In the genomic region with DNA sequence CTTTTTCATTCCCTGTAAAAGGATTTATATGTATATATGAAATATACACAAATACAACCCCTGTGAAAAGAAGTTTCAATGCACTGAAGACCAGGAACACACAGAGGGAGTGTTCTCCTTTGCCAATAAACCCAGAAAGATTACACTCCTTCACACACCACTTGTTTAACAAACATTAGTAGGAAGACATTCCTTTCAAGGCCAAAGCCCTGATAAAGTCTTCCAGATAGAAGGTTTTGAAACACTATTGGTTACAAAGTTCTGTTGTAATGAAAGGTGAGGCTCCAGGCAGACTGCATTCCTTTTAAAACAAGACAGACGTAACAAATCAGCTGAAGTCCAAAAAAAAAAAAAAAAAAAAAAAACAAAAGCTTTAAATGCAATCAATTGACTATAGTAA, we compare ENCODE assay signal across 24 cellular contexts.
"Had no signal": no experiment of that assay in that cellular context is flagged by ENCODE, and none has a peak within 500 bp of the region (broad histone marks: within the 10 kb centered on the region; RNA-seq: fewer than 3 reads in every experiment).

No MANE protein-coding gene starts in this region.

- H3K36me3 Mint-ChIP-seq: activated CD8-positive, alpha-beta memory T cell treated with anti-CD3 and anti-CD28 coated beads, Interleukin-2, amount 10 ng/mL, durations not matched to agents 7 days and 5 days; activated naive CD4-positive, alpha-beta T cell treated with anti-CD3 and anti-CD28 coated beads, Interleukin-2, amount 50 U/mL, for 72 hours; natural killer cell treated with Interleukin-12 subunit alpha and Interleukin-12 subunit beta and Interleukin-15 and Interleukin-18, amount 100 ng/mL, for 72 hours had no signal

- H3K9me3 ChIP-seq: esophagus muscularis mucosa, heart left ventricle, prostate gland, thoracic aorta, vagina had no signal

- H3K9me3 Mint-ChIP-seq: activated naive CD4-positive, alpha-beta T cell treated with anti-CD3 and anti-CD28 coated beads, Interleukin-2, amount 50 U/mL, for 72 hours; activated T-cell treated with anti-CD3 and anti-CD28 coated beads, Interleukin-2, amount 50 U/mL, for 4 hours; natural killer cell treated with Interleukin-12 subunit alpha and Interleukin-12 subunit beta and Interleukin-15 and Interleukin-18, amount 100 ng/mL, for 72 hours; stimulated activated naive CD8-positive, alpha-beta T cell treated with anti-CD3 and anti-CD28 coated beads, Interleukin-15, Interleukin-2, amounts not matched to agents 100 ng/mL and 50 ng/mL, for 24 hours; T-helper 2 cell treated with Interferon-gamma antibody and Interleukin-4, amounts not matched to agents 5 μg/mL and 100 μg/mL, for 36 hours had no signal

- ATAC-seq: activated CD8-positive, alpha-beta memory T cell treated with anti-CD3 and anti-CD28 coated beads, Interleukin-2, amount 10 ng/mL, durations not matched to agents 7 days and 5 days; activated naive CD4-positive, alpha-beta T cell treated with anti-CD3 and anti-CD28 coated beads, Interleukin-2, amount 50 U/mL, for 72 hours; activated T-cell treated with anti-CD3 and anti-CD28 coated beads, Interleukin-2, amount 50 U/mL, for 4 hours; foreskin keratinocyte; heart left ventricle; natural killer cell treated with Interleukin-12 subunit alpha and Interleukin-12 subunit beta and Interleukin-15 and Interleukin-18, amount 100 ng/mL, for 72 hours; sciatic nerve had no signal

- H3K36me3 ChIP-seq: prostate gland had no signal

- H3K4me3 ChIP-seq: esophagus muscularis mucosa, heart left ventricle, lung, prostate gland, thoracic aorta, vagina had no signal

- H3K4me1 Mint-ChIP-seq: activated CD8-positive, alpha-beta memory T cell treated with anti-CD3 and anti-CD28 coated beads, Interleukin-2, amount 10 ng/mL, durations not matched to agents 7 days and 5 days had no signal

- H3K27ac ChIP-seq: esophagus muscularis mucosa, foreskin keratinocyte, heart left ventricle, prostate gland, thoracic aorta, vagina had no signal

- H3K27me3 ChIP-seq: esophagus muscularis mucosa, foreskin keratinocyte, heart left ventricle, vagina had no signal

- H3K4me3 Mint-ChIP-seq: activated CD8-positive, alpha-beta memory T cell treated with anti-CD3 and anti-CD28 coated beads, Interleukin-2, amount 10 ng/mL, durations not matched to agents 7 days and 5 days; activated T-cell treated with anti-CD3 and anti-CD28 coated beads, Interleukin-2, amount 50 U/mL, for 4 hours; natural killer cell treated with Interleukin-12 subunit alpha and Interleukin-12 subunit beta and Interleukin-15 and Interleukin-18, amount 100 ng/mL, for 72 hours; stimulated activated naive CD8-positive, alpha-beta T cell treated with anti-CD3 and anti-CD28 coated beads, Interleukin-15, Interleukin-2, amounts not matched to agents 100 ng/mL and 50 ng/mL, for 24 hours; T-helper 2 cell treated with Interferon-gamma antibody and Interleukin-4, amounts not matched to agents 5 μg/mL and 100 μg/mL, for 36 hours had no signal

- FAIRE-seq: endometrium had no signal

- H3K4me1 ChIP-seq: esophagus muscularis mucosa, foreskin keratinocyte, prostate gland had no signal

- DNase-seq: activated CD4-positive, alpha-beta T cell treated with anti-CD3 and anti-CD28 coated beads, Interleukin-2, amount 50 U/mL, for 4 hours; activated CD4-positive, CD25-positive, alpha-beta regulatory T cell treated with anti-CD3 and anti-CD28 coated beads, Interleukin-2, amount 50 U/mL, for 72 hours; activated CD8-positive, alpha-beta memory T cell treated with anti-CD3 and anti-CD28 coated beads, Interleukin-2, amount 10 ng/mL, durations not matched to agents 7 days and 5 days; activated effector memory CD4-positive, alpha-beta T cell treated with anti-CD3 and anti-CD28 coated beads, Interleukin-2, amount 50 U/mL, for 16 hours; activated T-cell treated with anti-CD3 and anti-CD28 coated beads, Interleukin-2, amount 50 U/mL, for 4 hours; amygdala; foreskin keratinocyte; heart left ventricle; islet precursor cell; nucleus accumbens; stimulated activated CD4-positive, alpha-beta T cell treated with anti-CD3 and anti-CD28 coated beads, Interleukin-4, amount 100 ng/mL, for 1 hour; stimulated activated CD8-positive, alpha-beta memory T cell treated with anti-CD3 and anti-CD28 coated beads, Interleukin-4, amount 100 ng/mL, for 48 hours; SW 1271 had no signal

- H3K27me3 Mint-ChIP-seq: activated CD8-positive, alpha-beta memory T cell treated with anti-CD3 and anti-CD28 coated beads, Interleukin-2, amount 10 ng/mL, durations not matched to agents 7 days and 5 days; natural killer cell treated with Interleukin-12 subunit alpha and Interleukin-12 subunit beta and Interleukin-15 and Interleukin-18, amount 100 ng/mL, for 72 hours; stimulated activated naive CD8-positive, alpha-beta T cell treated with anti-CD3 and anti-CD28 coated beads, Interleukin-15, Interleukin-2, amounts not matched to agents 100 ng/mL and 50 ng/mL, for 24 hours had no signal

- H3K27ac Mint-ChIP-seq: activated CD8-positive, alpha-beta memory T cell treated with anti-CD3 and anti-CD28 coated beads, Interleukin-2, amount 10 ng/mL, durations not matched to agents 7 days and 5 days; activated naive CD4-positive, alpha-beta T cell treated with anti-CD3 and anti-CD28 coated beads, Interleukin-2, amount 50 U/mL, for 72 hours; natural killer cell treated with Interleukin-12 subunit alpha and Interleukin-12 subunit beta and Interleukin-15 and Interleukin-18, amount 100 ng/mL, for 72 hours; stimulated activated naive CD8-positive, alpha-beta T cell treated with anti-CD3 and anti-CD28 coated beads, Interleukin-15, Interleukin-2, amounts not matched to agents 100 ng/mL and 50 ng/mL, for 24 hours; T-helper 2 cell treated with Interferon-gamma antibody and Interleukin-4, amounts not matched to agents 5 μg/mL and 100 μg/mL, for 36 hours had no signal
